In the genomic region with DNA sequence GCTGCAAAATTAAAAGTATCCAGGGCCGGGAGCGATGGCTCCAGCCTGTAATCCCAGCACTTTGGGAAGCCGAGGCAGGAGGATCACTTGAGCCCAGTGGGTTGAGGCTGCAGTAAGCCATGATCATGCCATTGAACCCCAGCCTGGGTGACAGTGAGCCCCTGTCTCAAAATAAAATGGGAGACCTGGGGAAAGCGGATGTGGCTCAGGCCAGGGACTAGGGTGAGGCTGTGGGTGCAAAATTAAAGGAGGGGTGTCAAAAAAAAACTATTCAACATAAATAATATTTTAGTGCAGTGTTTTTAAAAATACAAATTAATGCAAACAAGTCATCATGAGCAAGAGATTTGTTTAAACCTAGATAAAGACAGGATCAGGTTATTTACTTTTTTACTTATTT, we compare ENCODE assay signal across 10 cellular contexts.
A peak's percentile ranks its signal among the peaks of the same experiment; 100 is the strongest.
DNase-seq lines count a peak whose midpoint lies in the region; ATAC-seq, FAIRE-seq and TF ChIP-seq lines count a peak whose summit lies in the region.
"Had no signal": no experiment of that assay in that cellular context is flagged by ENCODE, and none has a peak within 500 bp of the region (broad histone marks: within the 10 kb centered on the region; RNA-seq: fewer than 3 reads in every experiment).

No MANE protein-coding gene starts in this region.

- H3K4me1 ChIP-seq in mammary epithelial cell (ENCODE audit: insufficient read depth, low read length) (peaks cover 24% of the 10 kb centered on the region), mucosa of rectum (ENCODE audit: control insufficient read depth in 2 of 2, insufficient read depth in 2 of 2, low read length in 2 of 2) (peaks cover 0 to 5% of the 10 kb centered on the region in 2 donors), suprapubic skin (peaks cover 23% of the 10 kb centered on the region)

- BruUV-seq in mammary epithelial cell (replicated peaks; lab: Mats Ljungman, UMichigan) = no TSS peak

- H4K20me1 ChIP-seq in mammary epithelial cell (ENCODE audit: insufficient read depth, low read length) = no peaks in the 10 kb centered on the region

- no peak for TF ChIP-seq CTCF in mammary epithelial cell (conservative IDR thresholded peaks at IDR 0.05 in 1 of 2, IDR thresholded peaks at IDR 0.05 in 1 of 2; ENCODE audit: extremely low read depth in 1 of 2, insufficient read depth in 1 of 2, low read depth in 1 of 2, low read length in 2 of 2)
- no peak for TF ChIP-seq CTCF in suprapubic skin (IDR thresholded peaks at IDR 0.05)

- TF ChIP-seq POLR2A in suprapubic skin (IDR thresholded peaks at IDR 0.05) (no peak), H54 (IDR thresholded peaks at IDR 0.05; ENCODE audit: low read depth, low read length) (no peak)

- H2AFZ ChIP-seq in mammary epithelial cell (ENCODE audit: low read depth, low read length) = peak overlapping the region; percentile 95

- H3K4me3 ChIP-seq in mammary epithelial cell (replicated peaks in 1 of 3; ENCODE audit: insufficient read depth in 1 of 3, low read depth in 2 of 3, low read length in 3 of 3) (no peak overlapping the region), mucosa of rectum (ENCODE audit: low read length in 2 of 2) (peak overlapping the region; percentile 62 to 64), suprapubic skin (peak overlapping the region; percentile 58)
- H3K4me3 ChIP-seq: cardiac muscle cell had no signal

- CTCF ChIA-PET in activated CD8-positive, alpha-beta memory T cell treated with anti-CD3 and anti-CD28 coated beads, Interleukin-2, amount 10 ng/mL, durations not matched to agents 7 days and 5 days (lab: Charles Lee) = no interaction called here
- CTCF ChIA-PET in mammary epithelial cell (lab: Charles Lee; ENCODE audit: low non-redundant PET) = no interaction called here

- peaks cover 15% of the 10 kb centered on the region for H3K4me1 Mint-ChIP-seq in activated CD8-positive, alpha-beta memory T cell treated with anti-CD3 and anti-CD28 coated beads, Interleukin-2, amount 10 ng/mL, durations not matched to agents 7 days and 5 days

- DNase-seq in activated CD8-positive, alpha-beta memory T cell treated with anti-CD3 and anti-CD28 coated beads, Interleukin-2, amount 10 ng/mL, durations not matched to agents 7 days and 5 days = no peak
- no peak for DNase-seq in activated CD8-positive, alpha-beta memory T cell treated with anti-CD3 and anti-CD28 coated beads, Interleukin-2, amount 50 U/mL, for 4 hours
- DNase-seq in mammary epithelial cell = no peak
- DNase-seq in suprapubic skin (ENCODE audit: low spot score in 2 of 2) = no peak
- DNase-seq in effector CD4-positive, alpha-beta T cell = no peak
- no peak for DNase-seq in H54 (ENCODE audit: insufficient read length, low spot score)
- DNase-seq in LoVo (ENCODE audit: low spot score) = no peak
- DNase-seq: activated B cell treated with CpG ODN at 0.5 μM for 24 hours had no signal

- peaks cover 47% of the 10 kb centered on the region for H3K27me3 Mint-ChIP-seq in activated CD8-positive, alpha-beta memory T cell treated with anti-CD3 and anti-CD28 coated beads, Interleukin-2, amount 10 ng/mL, durations not matched to agents 7 days and 5 days

- no peak overlapping the region for H3K9ac ChIP-seq in mammary epithelial cell (ENCODE audit: insufficient read depth, low read length)
- H3K9ac ChIP-seq in mucosa of rectum (ENCODE audit: low read depth in 1 of 2, low read length in 2 of 2) = peak overlapping the region; percentile 41 to 70

- no peaks in the 10 kb centered on the region for H3K9me3 ChIP-seq in mammary epithelial cell (replicated peaks; ENCODE audit: insufficient read depth, low read length)
- H3K9me3 ChIP-seq in mucosa of rectum (ENCODE audit: control insufficient read depth in 2 of 2, low read length in 2 of 2) = no peaks in the 10 kb centered on the region
- no peaks in the 10 kb centered on the region for H3K9me3 ChIP-seq in suprapubic skin

- H3K27me3 ChIP-seq in mammary epithelial cell (ENCODE audit: insufficient read depth, low read length) (no peaks in the 10 kb centered on the region), mucosa of rectum (ENCODE audit: control insufficient read depth in 2 of 2, insufficient read depth in 2 of 2, low read length in 2 of 2) (no peaks in the 10 kb centered on the region), suprapubic skin (no peaks in the 10 kb centered on the region)
- H3K27me3 ChIP-seq: cardiac muscle cell had no signal

- H3K9me3 Mint-ChIP-seq in activated CD8-positive, alpha-beta memory T cell treated with anti-CD3 and anti-CD28 coated beads, Interleukin-2, amount 10 ng/mL, durations not matched to agents 7 days and 5 days (ENCODE audit: low read depth) = no peaks in the 10 kb centered on the region
- H3K9me3 Mint-ChIP-seq: activated B cell treated with CpG ODN at 0.5 μM for 24 hours had no signal

- intact Hi-C loops in mammary epithelial cell (cut with micrococcal nuclease) = no loop called here

- peak overlapping the region; percentile 18 for H3K4me3 Mint-ChIP-seq in activated CD8-positive, alpha-beta memory T cell treated with anti-CD3 and anti-CD28 coated beads, Interleukin-2, amount 10 ng/mL, durations not matched to agents 7 days and 5 days
- H3K4me3 Mint-ChIP-seq: activated B cell treated with CpG ODN at 0.5 μM for 24 hours had no signal

- H3K36me3 ChIP-seq in mammary epithelial cell (ENCODE audit: insufficient read depth, low read length) (no peaks in the 10 kb centered on the region), mucosa of rectum (ENCODE audit: control insufficient read depth in 2 of 2, insufficient read depth in 2 of 2, low read length in 2 of 2) (no peaks in the 10 kb centered on the region), suprapubic skin (no peaks in the 10 kb centered on the region)
- H3K36me3 ChIP-seq: cardiac muscle cell had no signal

- TF ChIP-seq EP300 in suprapubic skin (IDR thresholded peaks at IDR 0.05) = no peak

- H3K79me2 ChIP-seq in mammary epithelial cell (ENCODE audit: insufficient read depth, low read length) = no peaks in the 10 kb centered on the region

- H3K4me2 ChIP-seq in mammary epithelial cell (ENCODE audit: insufficient read depth, low read depth, low read length) = peak overlapping the region; percentile 55

- ATAC-seq in activated CD8-positive, alpha-beta memory T cell treated with anti-CD3 and anti-CD28 coated beads, Interleukin-2, amount 10 ng/mL, durations not matched to agents 7 days and 5 days = no peak

- H3K27ac ChIP-seq in mammary epithelial cell (ENCODE audit: insufficient read depth, low read depth, low read length) = no peak overlapping the region
- peak overlapping the region in 1 of 2 donors; percentile 11 for H3K27ac ChIP-seq in mucosa of rectum (ENCODE audit: low read depth in 2 of 2, low read length in 2 of 2)
- H3K27ac ChIP-seq in suprapubic skin = peak overlapping the region; percentile 8
- H3K27ac ChIP-seq: cardiac muscle cell had no signal

- no peak for FAIRE-seq in H54 (lab: Jason Lieb, UNC)

- H3K36me3 Mint-ChIP-seq in activated CD8-positive, alpha-beta memory T cell treated with anti-CD3 and anti-CD28 coated beads, Interleukin-2, amount 10 ng/mL, durations not matched to agents 7 days and 5 days = no peaks in the 10 kb centered on the region

- no peak overlapping the region for H3K27ac Mint-ChIP-seq in activated CD8-positive, alpha-beta memory T cell treated with anti-CD3 and anti-CD28 coated beads, Interleukin-2, amount 10 ng/mL, durations not matched to agents 7 days and 5 days
- H3K27ac Mint-ChIP-seq: activated B cell treated with CpG ODN at 0.5 μM for 24 hours had no signal

- dilution Hi-C loops in mammary epithelial cell (cut with HindIII; ENCODE audit: low sequenced_read_pairs) = no loop called here

- in situ Hi-C loops in mammary epithelial cell (cut with MboI; ENCODE audit: low sequenced_read_pairs in 2 of 2) = no loop called here

- 98% methylated on average over 4 of the region's 4 CpGs for WGBS in mammary epithelial cell (ENCODE audit: low coverage, missing lambda C conversion rate)
- WGBS in suprapubic skin = 78% methylated on average over 4 of the region's 4 CpGs

Comparison
In these comparisons a context has a peak if more than half of its experiments do, and no peak if none do; other contexts are left out.
1. H3K4me3 ChIP-seq: peak in mucosa of rectum (2 of 2) and suprapubic skin (single experiment); none in mammary epithelial cell (0 of 3).